In genomic region chr5:179678238-179679013, GRCh38 we compare ENCODE assay signal across 1 cellular context.
TF ChIP-seq lines count a peak whose summit lies in the region.

No MANE protein-coding gene starts in this region.

TF ChIP-seq in K562, 482 proteins besides CTCF, POLR2A, EP300 and RAD21 (continued from another document and continues in another):
- TF ChIP-seq PATZ1 (CRISPR knock-in tag; IDR thresholded peaks at IDR 0.05; ENCODE audit: borderline replicate concordance) (0 out of 2 replicates have a peak, but pooled peaks have one; percentile 67), EZH2 (IDR thresholded peaks at IDR 0.05; ENCODE audit: borderline replicate concordance, low read depth, low read length) (no peak), HOMEZ (CRISPR knock-in tag; IDR thresholded peaks at IDR 0.05) (no peak), THAP12 (CRISPR knock-in tag; IDR thresholded peaks at IDR 0.05) (peak; percentile 91), SNRNP70 (optimal IDR thresholded peaks at IDR 0.05; ENCODE audit: low read depth, low read length) (no peak), MTA2 (IDR thresholded peaks at IDR 0.05; ENCODE audit: low read depth) (peak; percentile 14; the same call in 1 of the 2 replicates), SMAD1 (IDR thresholded peaks at IDR 0.05; ENCODE audit: low read depth, low read length, partially characterized antibody) (peak; percentile 74), MYNN (IDR thresholded peaks at IDR 0.05) (no peak), MYNN (CRISPR knock-in tag; IDR thresholded peaks at IDR 0.05) (no peak), GATAD2A (IDR thresholded peaks at IDR 0.05) (no peak), ZNF23 (CRISPR knock-in tag; IDR thresholded peaks at IDR 0.05) (no peak), SRF (CRISPR knock-in tag; IDR thresholded peaks at IDR 0.05) (no peak), NONO (IDR thresholded peaks at IDR 0.05; ENCODE audit: low read depth in 2 of 2, low read length in 1 of 2) (peak in 1 of 2 experiments; percentile 10; a peak in 1 of 4 replicates), MLLT1 (IDR thresholded peaks at IDR 0.05) (peak; percentile 67 to 85; a peak in 3 of 4 replicates), NR0B1 (IDR thresholded peaks at IDR 0.05; ENCODE audit: partially characterized antibody) (no peak), RNF2 (IDR thresholded peaks at IDR 0.05) (no peak), SRSF3 (IDR thresholded peaks at IDR 0.05; ENCODE audit: insufficient read depth, low read length) (no peak), E2F3 (CRISPR knock-in tag; IDR thresholded peaks at IDR 0.05) (peak; percentile 81; the same call in 1 of the 2 replicates), ZNF644 (tag; IDR thresholded peaks at IDR 0.05; ENCODE audit: low read depth) (no peak), ZNF224 (CRISPR knock-in tag; IDR thresholded peaks at IDR 0.05) (0 out of 2 replicates have a peak, but pooled peaks have one; percentile 22), ELF4 (CRISPR knock-in tag; IDR thresholded peaks at IDR 0.05) (peak; percentile 94), ETV6 (IDR thresholded peaks at IDR 0.05; ENCODE audit: borderline replicate concordance in 1 of 2, low read depth in 2 of 2, low read length in 1 of 2) (no peak), ETV6 (CRISPR knock-in tag; IDR thresholded peaks at IDR 0.05; ENCODE audit: borderline replicate concordance) (0 out of 2 replicates have a peak, but pooled peaks have one; percentile 54), GTF3C2 (IDR thresholded peaks at IDR 0.05; ENCODE audit: borderline replicate concordance, extremely low read depth, insufficient read length) (no peak), SNIP1 (IDR thresholded peaks at IDR 0.05; ENCODE audit: low read depth) (no peak), GMEB1 (CRISPR knock-in tag; IDR thresholded peaks at IDR 0.05) (peak; percentile 81), SUPT5H (IDR thresholded peaks at IDR 0.05) (peak; percentile 99), ESRRB (CRISPR knock-in tag; IDR thresholded peaks at IDR 0.05; ENCODE audit: borderline replicate concordance) (no peak), ZNF436 (CRISPR knock-in tag; IDR thresholded peaks at IDR 0.05) (no peak), BRD4 (IDR thresholded peaks at IDR 0.05) (0 out of 2 replicates have a peak, but pooled peaks have one; percentile 50), L3MBTL2 (IDR thresholded peaks at IDR 0.05) (peak; percentile 96), ZNF408 (CRISPR knock-in tag; IDR thresholded peaks at IDR 0.05; ENCODE audit: low read depth) (no peak), FOXP1 (CRISPR knock-in tag; IDR thresholded peaks at IDR 0.05) (no peak; the same call in none of the 2 replicates), POLR2AphosphoS5 (IDR thresholded peaks at IDR 0.05; ENCODE audit: control insufficient read depth, insufficient read depth, low read depth, low read length) (peak; percentile 94), ZBTB17 (CRISPR knock-in tag; IDR thresholded peaks at IDR 0.05) (peak; percentile 76), KAT7 (CRISPR knock-in tag; IDR thresholded peaks at IDR 0.05; ENCODE audit: borderline replicate concordance) (0 out of 2 replicates have a peak, but pooled peaks have one; percentile 10)
- TF ChIP-seq, protein P1, sequence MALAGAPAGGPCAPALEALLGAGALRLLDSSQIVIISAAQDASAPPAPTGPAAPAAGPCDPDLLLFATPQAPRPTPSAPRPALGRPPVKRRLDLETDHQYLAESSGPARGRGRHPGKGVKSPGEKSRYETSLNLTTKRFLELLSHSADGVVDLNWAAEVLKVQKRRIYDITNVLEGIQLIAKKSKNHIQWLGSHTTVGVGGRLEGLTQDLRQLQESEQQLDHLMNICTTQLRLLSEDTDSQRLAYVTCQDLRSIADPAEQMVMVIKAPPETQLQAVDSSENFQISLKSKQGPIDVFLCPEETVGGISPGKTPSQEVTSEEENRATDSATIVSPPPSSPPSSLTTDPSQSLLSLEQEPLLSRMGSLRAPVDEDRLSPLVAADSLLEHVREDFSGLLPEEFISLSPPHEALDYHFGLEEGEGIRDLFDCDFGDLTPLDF (CRISPR knock-in tag; IDR thresholded peaks at IDR 0.05) = 0 out of 2 replicates have a peak, but pooled peaks have one; percentile 86
- TF ChIP-seq, protein P2, sequence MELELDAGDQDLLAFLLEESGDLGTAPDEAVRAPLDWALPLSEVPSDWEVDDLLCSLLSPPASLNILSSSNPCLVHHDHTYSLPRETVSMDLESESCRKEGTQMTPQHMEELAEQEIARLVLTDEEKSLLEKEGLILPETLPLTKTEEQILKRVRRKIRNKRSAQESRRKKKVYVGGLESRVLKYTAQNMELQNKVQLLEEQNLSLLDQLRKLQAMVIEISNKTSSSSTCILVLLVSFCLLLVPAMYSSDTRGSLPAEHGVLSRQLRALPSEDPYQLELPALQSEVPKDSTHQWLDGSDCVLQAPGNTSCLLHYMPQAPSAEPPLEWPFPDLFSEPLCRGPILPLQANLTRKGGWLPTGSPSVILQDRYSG (tag; conservative IDR thresholded peaks at IDR 0.05; ENCODE audit: low read depth) = 0 out of 2 replicates have a peak, but pooled peaks have one; percentile 35
- TF ChIP-seq, protein P3, sequence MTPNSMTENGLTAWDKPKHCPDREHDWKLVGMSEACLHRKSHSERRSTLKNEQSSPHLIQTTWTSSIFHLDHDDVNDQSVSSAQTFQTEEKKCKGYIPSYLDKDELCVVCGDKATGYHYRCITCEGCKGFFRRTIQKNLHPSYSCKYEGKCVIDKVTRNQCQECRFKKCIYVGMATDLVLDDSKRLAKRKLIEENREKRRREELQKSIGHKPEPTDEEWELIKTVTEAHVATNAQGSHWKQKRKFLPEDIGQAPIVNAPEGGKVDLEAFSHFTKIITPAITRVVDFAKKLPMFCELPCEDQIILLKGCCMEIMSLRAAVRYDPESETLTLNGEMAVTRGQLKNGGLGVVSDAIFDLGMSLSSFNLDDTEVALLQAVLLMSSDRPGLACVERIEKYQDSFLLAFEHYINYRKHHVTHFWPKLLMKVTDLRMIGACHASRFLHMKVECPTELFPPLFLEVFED (CRISPR knock-in tag; conservative IDR thresholded peaks at IDR 0.05) = peak; percentile 88
- TF ChIP-seq, protein P4, sequence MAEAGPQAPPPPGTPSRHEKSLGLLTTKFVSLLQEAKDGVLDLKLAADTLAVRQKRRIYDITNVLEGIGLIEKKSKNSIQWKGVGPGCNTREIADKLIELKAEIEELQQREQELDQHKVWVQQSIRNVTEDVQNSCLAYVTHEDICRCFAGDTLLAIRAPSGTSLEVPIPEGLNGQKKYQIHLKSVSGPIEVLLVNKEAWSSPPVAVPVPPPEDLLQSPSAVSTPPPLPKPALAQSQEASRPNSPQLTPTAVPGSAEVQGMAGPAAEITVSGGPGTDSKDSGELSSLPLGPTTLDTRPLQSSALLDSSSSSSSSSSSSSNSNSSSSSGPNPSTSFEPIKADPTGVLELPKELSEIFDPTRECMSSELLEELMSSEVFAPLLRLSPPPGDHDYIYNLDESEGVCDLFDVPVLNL (CRISPR knock-in tag; IDR thresholded peaks at IDR 0.05; ENCODE audit: low read depth) = peak; percentile 86
- TF ChIP-seq, protein P5, sequence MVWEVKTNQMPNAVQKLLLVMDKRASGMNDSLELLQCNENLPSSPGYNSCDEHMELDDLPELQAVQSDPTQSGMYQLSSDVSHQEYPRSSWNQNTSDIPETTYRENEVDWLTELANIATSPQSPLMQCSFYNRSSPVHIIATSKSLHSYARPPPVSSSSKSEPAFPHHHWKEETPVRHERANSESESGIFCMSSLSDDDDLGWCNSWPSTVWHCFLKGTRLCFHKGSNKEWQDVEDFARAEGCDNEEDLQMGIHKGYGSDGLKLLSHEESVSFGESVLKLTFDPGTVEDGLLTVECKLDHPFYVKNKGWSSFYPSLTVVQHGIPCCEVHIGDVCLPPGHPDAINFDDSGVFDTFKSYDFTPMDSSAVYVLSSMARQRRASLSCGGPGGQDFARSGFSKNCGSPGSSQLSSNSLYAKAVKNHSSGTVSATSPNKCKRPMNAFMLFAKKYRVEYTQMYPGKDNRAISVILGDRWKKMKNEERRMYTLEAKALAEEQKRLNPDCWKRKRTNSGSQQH (CRISPR knock-in tag; IDR thresholded peaks at IDR 0.05) = peak; percentile 93
